9 cellular contexts compared by ENCODE assay signal in genomic region chr19:34678421-34678820, GRCh38. TPM values are rescaled to one million over a fixed set of nuclear protein-coding genes. Genes with fewer than 3 reads are reported as not detected.
DNase-seq lines count a peak whose midpoint lies in the region; ATAC-seq and TF ChIP-seq lines count a peak whose summit lies in the region.
"Had no signal": no experiment of that assay in that cellular context is flagged by ENCODE, and none has a peak within 500 bp of the region (broad histone marks: within the 10 kb centered on the region; RNA-seq: fewer than 3 reads in every experiment).

No MANE protein-coding gene starts in this region.

- H3K27me3 ChIP-seq in right atrium auricular region (no peaks in the 10 kb centered on the region), vagina (no peaks in the 10 kb centered on the region), foreskin keratinocyte (no peaks in the 10 kb centered on the region)

- H3K9me3 ChIP-seq in right atrium auricular region (peaks cover 0 to 28% of the 10 kb centered on the region in 2 donors), mesodermal cell (ENCODE audit: control insufficient read depth, low read length) (peaks cover 4% of the 10 kb centered on the region), vagina (peaks cover under 1% of the 10 kb centered on the region)

- no peak for DNase-seq in right atrium auricular region (ENCODE audit: low spot score)
- no peak for DNase-seq in cardiac septum (ENCODE audit: low spot score)
- no peak for DNase-seq in astrocyte of the spinal cord (ENCODE audit: low read depth, low spot score)
- no peak for DNase-seq in vagina (ENCODE audit: extremely low spot score in 2 of 2)
- no peak for DNase-seq in posterior cingulate gyrus
- no peak for DNase-seq in foreskin keratinocyte

- peaks cover 43% of the 10 kb centered on the region for H3K36me3 ChIP-seq in right atrium auricular region
- H3K36me3 ChIP-seq in mesodermal cell (ENCODE audit: control insufficient read depth, insufficient read depth, low read length), result peaks cover 46% of the 10 kb centered on the region
- H3K36me3 ChIP-seq in vagina, result peaks cover 14 to 48% of the 10 kb centered on the region in 2 donors

- peaks cover 0 to 9% of the 10 kb centered on the region in 2 donors for H3K4me1 ChIP-seq in right atrium auricular region
- no peaks in the 10 kb centered on the region for H3K4me1 ChIP-seq in mesodermal cell (ENCODE audit: control insufficient read depth, insufficient read depth, low read length, poor library complexity, severe bottlenecking)
- H3K4me1 ChIP-seq in vagina, result peaks cover 29% of the 10 kb centered on the region
- H3K4me1 ChIP-seq in foreskin keratinocyte, result peaks cover 4% of the 10 kb centered on the region

- 77 to 91% methylated on average over 8 to 9 of the region's 10 CpGs for WGBS in mesodermal cell (ENCODE audit: insufficient coverage in 2 of 2), 2 experiments

- H3K27ac ChIP-seq in right atrium auricular region, result peak overlapping the region; percentile 98 to 99
- H3K27ac ChIP-seq in mesodermal cell (ENCODE audit: low read depth, low read length, severe bottlenecking), result no peak overlapping the region
- H3K27ac ChIP-seq in vagina, result no peak overlapping the region
- no peak overlapping the region for H3K27ac ChIP-seq in foreskin keratinocyte

- intact Hi-C loops in cardiac septum (cut with DNase I), result no loop called here
- intact Hi-C loops in vagina (cut with DNase I), result loop anchor here (2.0 to 10.0 kb wide), 2 partner anchors 54 to 1466 kb away; partner anchors contain the start of gene CAPNS1
- intact Hi-C loops in posterior cingulate gyrus (cut with DNase I), result no loop called here

- TF ChIP-seq CTCF in right atrium auricular region (IDR thresholded peaks at IDR 0.05) (no peak), astrocyte of the spinal cord (IDR thresholded peaks at IDR 0.05; ENCODE audit: low read depth, low read length) (no peak), vagina (IDR thresholded peaks at IDR 0.05) (no peak), foreskin keratinocyte (conservative IDR thresholded peaks at IDR 0.05) (no peak)

- no peak for ATAC-seq in GM18519 (IDR thresholded peaks at IDR 0.05; ENCODE audit: low FRiP score, unreplicated experiment)
- ATAC-seq in foreskin keratinocyte, result no peak

- H3K4me3 ChIP-seq in right atrium auricular region, result peak overlapping the region; percentile 82 to 85
- H3K4me3 ChIP-seq in astrocyte of the spinal cord (ENCODE audit: low read depth, low read length), result peak overlapping the region; percentile 70
- H3K4me3 ChIP-seq in mesodermal cell (ENCODE audit: extremely low read depth, insufficient read depth, low read length, poor library complexity, severe bottlenecking), result peak overlapping the region; percentile 57
- peak overlapping the region; percentile 75 to 85 for H3K4me3 ChIP-seq in vagina

- in situ Hi-C loops in astrocyte of the spinal cord (cut with HindIII; ENCODE audit: low sequenced_read_pairs), result no loop called here

- no peak for TF ChIP-seq POLR2A in vagina (IDR thresholded peaks at IDR 0.05)

RNA-seq across cellular contexts. Expression of gene ZNF302, which starts 0.9 kb away (rescaled TPM):
- total RNA-seq in right atrium auricular region, result 10 to 100 TPM; 21.7 to 35.8 TPM
- 32.6 TPM for total RNA-seq in cardiac septum
- polyA plus RNA-seq in mesodermal cell (2013, experiment 1 of 2), result 16.7 TPM
- 17.9 TPM for polyA plus RNA-seq in mesodermal cell (2013, experiment 2 of 2)
- 17.2 TPM for total RNA-seq in vagina
- 8.5 TPM in 2 replicates for total RNA-seq in foreskin keratinocyte
- 3.6 and 4.0 TPM in 2 replicates for polyA plus RNA-seq in foreskin keratinocyte

RNA-seq across cellular contexts. Expression of gene SCGB2B2, which starts 1.5 kb away (rescaled TPM):
- under 1 TPM in 1 of 2 donors, not detected in 1; 0.37 TPM for total RNA-seq in right atrium auricular region
- total RNA-seq in cardiac septum, result 1.2 TPM
- 0.11 TPM for polyA plus RNA-seq in mesodermal cell (2013, experiment 1 of 2)
- polyA plus RNA-seq in mesodermal cell (2013, experiment 2 of 2), result 0.15 TPM
- 0.49 TPM for total RNA-seq in vagina
- total RNA-seq in foreskin keratinocyte, result 0.14 TPM in 1 of 2 replicates, not detected in the other
- polyA plus RNA-seq in foreskin keratinocyte, result not detected in 2 replicates
- total RNA-seq: HT1080 had no signal

RNA-seq across cellular contexts. Expression of gene ZNF181, which starts 55.6 kb away (rescaled TPM):
- 10 to 100 TPM; 20.1 to 50.1 TPM for total RNA-seq in right atrium auricular region
- total RNA-seq in cardiac septum, result 19.3 TPM
- 9.6 TPM for polyA plus RNA-seq in mesodermal cell (2013, experiment 1 of 2)
- 9.9 TPM for polyA plus RNA-seq in mesodermal cell (2013, experiment 2 of 2)
- 25.5 TPM for total RNA-seq in vagina
- 5.1 and 5.7 TPM in 2 replicates for total RNA-seq in foreskin keratinocyte
- 1.3 and 2.2 TPM in 2 replicates for polyA plus RNA-seq in foreskin keratinocyte

Comparison
In these comparisons a context has a peak if more than half of its experiments do, and no peak if none do; other contexts are left out.
1. H3K27ac ChIP-seq: peak in right atrium auricular region (2 of 2); none in mesodermal cell (single experiment), vagina (single experiment) and foreskin keratinocyte (single experiment).
2. Peak in every context shown above with its lines, with median percentiles within 50 percentile points of each other: H3K4me3 ChIP-seq.